In genomic region chr18:63342206-63342605, GRCh38 we compare ENCODE assay signal across 8 cellular contexts. TPM values are rescaled to one million over a fixed set of nuclear protein-coding genes. Genes with fewer than 3 reads are reported as not detected.
A peak's percentile ranks its signal among the peaks of the same experiment; 100 is the strongest.
DNase-seq lines count a peak whose midpoint lies in the region; ATAC-seq and TF ChIP-seq lines count a peak whose summit lies in the region.

No MANE protein-coding gene starts in this region.

- H3K36me3 Mint-ChIP-seq in CD14-positive monocyte = peaks cover 62 to 67% of the 10 kb centered on the region in 2 donors
- H3K36me3 Mint-ChIP-seq in chondrocyte (ENCODE audit: low read depth) = peaks cover 35% of the 10 kb centered on the region
- peaks cover 14 to 59% (median 27%) of the 10 kb centered on the region in 5 donors for H3K36me3 Mint-ChIP-seq in naive thymus-derived CD4-positive, alpha-beta T cell

- no peaks in the 10 kb centered on the region for H3K9me2 ChIP-seq in OCI-LY1 (ENCODE audit: low read depth, low read length)

- peaks cover 10% of the 10 kb centered on the region for H3K4me1 ChIP-seq in OCI-LY1 (ENCODE audit: insufficient read depth, low read length, severe bottlenecking)
- no peaks in the 10 kb centered on the region for H3K4me1 ChIP-seq in naive thymus-derived CD4-positive, alpha-beta T cell (ENCODE audit: control insufficient read depth in 2 of 2, insufficient read depth in 2 of 2, low read length in 2 of 2)
- H3K4me1 ChIP-seq in colonic mucosa = no peaks in the 10 kb centered on the region

- H3K27ac ChIP-seq in OCI-LY1 (ENCODE audit: low read depth, low read length, poor library complexity, severe bottlenecking) (no peak overlapping the region), colonic mucosa (no peak overlapping the region)
- no peak overlapping the region for H3K27ac ChIP-seq in naive thymus-derived CD4-positive, alpha-beta T cell (ENCODE audit: low read depth, low read length)

- H2AFZ ChIP-seq in OCI-LY1 (ENCODE audit: low read length) = no peak overlapping the region

- no peaks in the 10 kb centered on the region for H3K79me2 ChIP-seq in OCI-LY1 (ENCODE audit: insufficient read depth, low read length)

- POLR2A ChIA-PET in naive thymus-derived CD4-positive, alpha-beta T cell (lab: Charles Lee) = no interaction called here

- H3K27ac Mint-ChIP-seq in CD14-positive monocyte (peak overlapping the region in 1 of 7 donors; percentile 28), chondrocyte (ENCODE audit: unreplicated experiment) (no peak overlapping the region)
- peak overlapping the region in 1 of 9 donors; percentile 49 for H3K27ac Mint-ChIP-seq in naive thymus-derived CD4-positive, alpha-beta T cell

- H3K9ac ChIP-seq in OCI-LY1 (ENCODE audit: low read length) (no peak overlapping the region), colonic mucosa (ENCODE audit: low read depth in 2 of 2, low read length in 2 of 2) (no peak overlapping the region)

- peaks cover 2% of the 10 kb centered on the region for H3K4me1 Mint-ChIP-seq in CD14-positive monocyte
- H3K4me1 Mint-ChIP-seq in chondrocyte (ENCODE audit: low read depth) = no peaks in the 10 kb centered on the region
- H3K4me1 Mint-ChIP-seq in naive thymus-derived CD4-positive, alpha-beta T cell = peaks cover 0 to 10% (median 5%) of the 10 kb centered on the region in 7 donors

- no peaks in the 10 kb centered on the region for H4K20me1 ChIP-seq in OCI-LY1 (ENCODE audit: insufficient read depth, low read length)

- H3K27me3 Mint-ChIP-seq in CD14-positive monocyte (ENCODE audit: low read depth in 3 of 3) = peaks cover 0 to 2% (median 0%) of the 10 kb centered on the region in 3 donors
- H3K27me3 Mint-ChIP-seq in chondrocyte (ENCODE audit: low read depth) = no peaks in the 10 kb centered on the region
- H3K27me3 Mint-ChIP-seq in naive thymus-derived CD4-positive, alpha-beta T cell = no peaks in the 10 kb centered on the region

- TF ChIP-seq CTCF in CD14-positive monocyte (IDR thresholded peaks at IDR 0.05) = peak; percentile 53
- peak; percentile 89 for TF ChIP-seq CTCF in OCI-LY1 (IDR thresholded peaks at IDR 0.05; ENCODE audit: low read length)
- TF ChIP-seq CTCF in chondrocyte (IDR thresholded peaks at IDR 0.05) = peak; percentile 79
- TF ChIP-seq CTCF in colonic mucosa (IDR thresholded peaks at IDR 0.05) = no peak

- no peak overlapping the region for H3K4me2 ChIP-seq in OCI-LY1 (ENCODE audit: low read length)

- no peak for DNase-seq in CD14-positive monocyte (ENCODE audit: low spot score)
- DNase-seq in chondrocyte (ENCODE audit: low spot score) = no peak
- peak in 2 of 9 donors; percentile 22 to 28 for DNase-seq in naive thymus-derived CD4-positive, alpha-beta T cell
- no peak for DNase-seq in colonic mucosa

- H3K27me3 ChIP-seq in OCI-LY1 (ENCODE audit: insufficient read depth, low read length) = no peaks in the 10 kb centered on the region
- H3K27me3 ChIP-seq in naive thymus-derived CD4-positive, alpha-beta T cell (ENCODE audit: control insufficient read depth in 2 of 2, insufficient read depth in 2 of 2, low read length in 2 of 2) = no peaks in the 10 kb centered on the region
- H3K27me3 ChIP-seq in colonic mucosa = no peaks in the 10 kb centered on the region

- no peaks in the 10 kb centered on the region for H3K9me3 Mint-ChIP-seq in CD14-positive monocyte
- no peaks in the 10 kb centered on the region for H3K9me3 Mint-ChIP-seq in chondrocyte (ENCODE audit: low read depth)
- no peaks in the 10 kb centered on the region for H3K9me3 Mint-ChIP-seq in naive thymus-derived CD4-positive, alpha-beta T cell

- H3K4me3 Mint-ChIP-seq in CD14-positive monocyte (no peak overlapping the region), chondrocyte (ENCODE audit: unreplicated experiment) (no peak overlapping the region)
- no peak overlapping the region for H3K4me3 Mint-ChIP-seq in naive thymus-derived CD4-positive, alpha-beta T cell

- intact Hi-C loops in CD14-positive monocyte (cut with micrococcal nuclease) (no loop called here), colonic mucosa (cut with DNase I) (loop anchor here (10.0 kb wide), 2 partner anchors 93 to 163 kb away; no protein-coding TSS in a partner anchor)
- intact Hi-C loops in naive thymus-derived CD4-positive, alpha-beta T cell (cut with micrococcal nuclease) = loop anchor here (1.0 kb wide), 1 partner anchor 97 kb away; no protein-coding TSS in a partner anchor

- peak; percentile 56 for ATAC-seq in GM19395 (IDR thresholded peaks at IDR 0.05; ENCODE audit: unreplicated experiment)
- peak; percentile 73 for ATAC-seq in naive thymus-derived CD4-positive, alpha-beta T cell
- ATAC-seq in HG03175 (IDR thresholded peaks at IDR 0.05; ENCODE audit: unreplicated experiment) = no peak
- ATAC-seq in GM18870 (IDR thresholded peaks at IDR 0.05; ENCODE audit: unreplicated experiment) = no peak

- H3K9me3 ChIP-seq in OCI-LY1 (ENCODE audit: low read length) = no peaks in the 10 kb centered on the region
- no peaks in the 10 kb centered on the region for H3K9me3 ChIP-seq in naive thymus-derived CD4-positive, alpha-beta T cell (ENCODE audit: control insufficient read depth in 2 of 3, low read length in 3 of 3)
- H3K9me3 ChIP-seq in colonic mucosa = no peaks in the 10 kb centered on the region

- CTCF ChIA-PET in naive thymus-derived CD4-positive, alpha-beta T cell (lab: Charles Lee) = interaction anchor here (0.7 to 4.7 kb wide), 5 partner anchors 8 to 324 kb away, joined by 3 to 36 read pairs (median 4); no protein-coding TSS in a partner anchor

- no peaks in the 10 kb centered on the region for H3F3A ChIP-seq in OCI-LY1 (ENCODE audit: insufficient read depth, low read length)

- H3K4me3 ChIP-seq in OCI-LY1 (ENCODE audit: low read depth, low read length, poor library complexity, severe bottlenecking) = no peak overlapping the region
- H3K4me3 ChIP-seq in naive thymus-derived CD4-positive, alpha-beta T cell (ENCODE audit: low read length) = no peak overlapping the region
- no peak overlapping the region for H3K4me3 ChIP-seq in colonic mucosa

- H3K36me3 ChIP-seq in OCI-LY1 (ENCODE audit: insufficient read depth, low read length) (peaks cover 44% of the 10 kb centered on the region; the same call in 1 of the 2 replicates), colonic mucosa (no peaks in the 10 kb centered on the region)
- peaks cover 0 to 45% (median 7%) of the 10 kb centered on the region in 3 experiments for H3K36me3 ChIP-seq in naive thymus-derived CD4-positive, alpha-beta T cell (ENCODE audit: control insufficient read depth in 2 of 3, insufficient read depth in 3 of 3, low read length in 3 of 3)

RNA-seq across cellular contexts. Expression of gene BCL2, which starts 22.6 kb away (rescaled TPM):
- polyA plus RNA-seq in CD14-positive monocyte = 1 to 10 TPM in 1 of 2 donors, under 1 TPM in 1; 0.58 to 1.1 TPM
- total RNA-seq in chondrocyte (4.2 to 8.6 TPM (median 8.4 TPM) in 3 replicates), colonic mucosa (10 to 100 TPM; 13.9 to 16.4 TPM)
- 100 to 1,000 TPM in 3 of 5 experiments, 10 to 100 TPM in 2; 38.3 to 154 (median 126) TPM for total RNA-seq in naive thymus-derived CD4-positive, alpha-beta T cell
- 10 to 100 TPM; 32.7 to 39.6 TPM for polyA plus RNA-seq in naive thymus-derived CD4-positive, alpha-beta T cell

RNA-seq across cellular contexts. Expression of gene KDSR, which starts 24.8 kb away (rescaled TPM):
- 10 to 100 TPM; 29.9 to 38.5 TPM for polyA plus RNA-seq in CD14-positive monocyte
- 64.2 to 73.9 TPM (median 69.8 TPM) in 3 replicates for total RNA-seq in chondrocyte
- total RNA-seq in naive thymus-derived CD4-positive, alpha-beta T cell = 10 to 100 TPM; 24.4 to 57.9 (median 46.9) TPM
- 10 to 100 TPM; 58.3 to 62.4 TPM for polyA plus RNA-seq in naive thymus-derived CD4-positive, alpha-beta T cell
- 10 to 100 TPM; 32.8 to 55.3 TPM for total RNA-seq in colonic mucosa

Comparison
In these comparisons a context has a peak if more than half of its experiments do, and no peak if none do; other contexts are left out.
1. ATAC-seq: peak in GM19395 (single experiment) and naive thymus-derived CD4-positive, alpha-beta T cell (single experiment); none in HG03175 (single experiment) and GM18870 (single experiment).
2. intact Hi-C loops: an anchor here in naive thymus-derived CD4-positive, alpha-beta T cell (1.0 kb wide) and colonic mucosa (10.0 kb wide); none called in CD14-positive monocyte.